In the genomic region with DNA sequence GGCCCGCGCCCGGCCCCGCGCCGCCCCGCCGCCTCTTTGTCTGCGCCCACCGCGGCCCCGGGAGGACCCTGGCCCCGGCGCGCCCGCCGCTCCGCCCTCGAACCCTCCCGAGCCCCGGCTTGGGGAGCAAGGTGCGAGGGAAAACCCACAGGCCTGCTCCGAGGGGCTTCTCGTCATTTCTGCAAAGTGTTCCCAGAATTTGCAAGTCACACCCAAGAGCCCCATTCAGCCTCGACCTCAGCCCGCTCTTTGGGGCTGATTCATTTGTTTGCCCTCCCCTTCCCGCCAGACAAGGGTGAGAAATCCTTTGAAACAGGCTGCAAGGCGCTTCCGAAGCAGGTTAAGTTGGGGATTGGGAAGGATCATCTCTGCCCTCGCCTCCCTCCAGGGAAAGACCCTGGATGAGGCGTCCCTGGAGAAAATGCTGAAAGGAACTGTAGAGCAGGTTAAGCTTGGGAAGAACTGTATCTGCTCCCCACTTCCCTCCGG, we compare ENCODE assay signal across 8 cellular contexts. TPM values are rescaled to one million over a fixed set of nuclear protein-coding genes. Genes with fewer than 3 reads are reported as not detected.
A peak's percentile ranks its signal among the peaks of the same experiment; 100 is the strongest.
DNase-seq lines count a peak whose midpoint lies in the region; ATAC-seq and TF ChIP-seq lines count a peak whose summit lies in the region.

No MANE protein-coding gene starts in this region.

- peaks cover 20% of the 10 kb centered on the region for H3F3A ChIP-seq in GM23248 (ENCODE audit: insufficient read depth)

- H3K9me3 ChIP-seq in GM23248 (ENCODE audit: low read depth) (no peaks in the 10 kb centered on the region), prostate gland (no peaks in the 10 kb centered on the region)

- in situ Hi-C loops in GM23248 (cut with MboI): no loop called here

- peak overlapping the region; percentile 73 for H3K4me3 ChIP-seq in AG09309 (ENCODE audit: control insufficient read depth, low read depth, low read length)
- peak overlapping the region; percentile 73 for H3K4me3 ChIP-seq in GM23248
- H3K4me3 ChIP-seq in prostate gland: peak overlapping the region; percentile 78 to 93

- H3K9me3 Mint-ChIP-seq in glutamatergic neuron (ENCODE audit: unreplicated experiment): peaks cover 20% of the 10 kb centered on the region

- DNase-seq in AG09309 (ENCODE audit: low read depth): no peak
- peak; percentile 85 for DNase-seq in GM23248
- peak; percentile 65 for DNase-seq in NCI-H748 (lab: John Stamatoyannopoulos, UW; ENCODE audit: unreplicated experiment)
- DNase-seq in activated T-helper 9 cell treated with anti-CD3 and anti-CD28 coated beads, Interleukin-2, amount 50 U/mL, for 16 hours (ENCODE audit: low read depth): peak; percentile 28
- no peak for DNase-seq in glutamatergic neuron
- no peak for DNase-seq in prostate gland (ENCODE audit: low spot score)
- DNase-seq in iPS-NIHi11 (ENCODE audit: low spot score): no peak

- H3K4me1 Mint-ChIP-seq in glutamatergic neuron (ENCODE audit: low read depth, unreplicated experiment): peaks cover 6% of the 10 kb centered on the region

- H2AFZ ChIP-seq in GM23248: peak overlapping the region; percentile 82

- intact Hi-C loops in prostate gland (cut with DNase I): no loop called here

- TF ChIP-seq CTCF in AG09309 (IDR thresholded peaks at IDR 0.05; ENCODE audit: control insufficient read depth, insufficient read depth, low read depth, low read length, missing control alignments) (no peak), glutamatergic neuron (IDR thresholded peaks at IDR 0.05; ENCODE audit: partially characterized antibody, unreplicated experiment) (no peak), prostate gland (IDR thresholded peaks at IDR 0.05) (no peak)

- H3K27me3 Mint-ChIP-seq in glutamatergic neuron (ENCODE audit: unreplicated experiment): peaks cover 11% of the 10 kb centered on the region

- peak overlapping the region; percentile 90 for H3K4me3 Mint-ChIP-seq in glutamatergic neuron (ENCODE audit: unreplicated experiment)

- TF ChIP-seq POLR2A in prostate gland (IDR thresholded peaks at IDR 0.05): no peak

- no peaks in the 10 kb centered on the region for H3K36me3 Mint-ChIP-seq in glutamatergic neuron (ENCODE audit: unreplicated experiment)

- peak overlapping the region; percentile 98 for H3K27ac Mint-ChIP-seq in glutamatergic neuron (ENCODE audit: unreplicated experiment)

- H3K36me3 ChIP-seq in GM23248 (ENCODE audit: low read depth) (no peaks in the 10 kb centered on the region), prostate gland (no peaks in the 10 kb centered on the region)

- ATAC-seq in GM18519 (IDR thresholded peaks at IDR 0.05; ENCODE audit: low FRiP score, unreplicated experiment): no peak

- H3K4me1 ChIP-seq in GM23248 (ENCODE audit: insufficient read depth): peaks cover 29% of the 10 kb centered on the region
- peaks cover 7% of the 10 kb centered on the region for H3K4me1 ChIP-seq in prostate gland (replicated peaks)

- peak overlapping the region; percentile 84 for H3K9ac ChIP-seq in GM23248

- H3K79me2 ChIP-seq in GM23248 (ENCODE audit: insufficient read depth): peaks cover 38% of the 10 kb centered on the region

- WGBS in GM23248 (ENCODE audit: low coverage in 1 of 2, low lambda C conversion rate in 2 of 2, missing lambda C conversion rate in 2 of 2), 2 experiments: 0 to 2% methylated on average over 12 to 29 of the region's 32 CpGs
- WGBS in prostate gland: under 1% methylated on average over 24 of the region's 32 CpGs

- peak overlapping the region; percentile 81 for H3K4me2 ChIP-seq in GM23248 (ENCODE audit: unreplicated experiment)

- H3K9me2 ChIP-seq in GM23248 (ENCODE audit: insufficient read depth): no peaks in the 10 kb centered on the region

- H3K27me3 ChIP-seq in GM23248 (replicated peaks; ENCODE audit: insufficient read depth): no peaks in the 10 kb centered on the region
- H3K27me3 ChIP-seq in prostate gland (replicated peaks; ENCODE audit: insufficient read depth): no peaks in the 10 kb centered on the region

- H3K27ac ChIP-seq in GM23248: peak overlapping the region; percentile 79
- peak overlapping the region; percentile 79 to 98 for H3K27ac ChIP-seq in prostate gland

- no peaks in the 10 kb centered on the region for H4K20me1 ChIP-seq in GM23248 (ENCODE audit: insufficient read depth)

RNA-seq across cellular contexts. Expression of a gene that starts 0.3 kb away (rescaled TPM):
- total RNA-seq in GM23248 (2014; rRNA removed; shearing (Covaris generic)): 52.5 and 61.7 TPM in 2 replicates
- 74.5 and 77.8 TPM in 2 replicates for polyA plus RNA-seq in GM23248 (2016; fragmentation: Nextera tagmentation; extraction: Ambion mirVana)
- total RNA-seq in glutamatergic neuron (ENCODE audit: unreplicated experiment) (65.7 TPM), prostate gland (10 to 100 TPM; 59.9 to 84.1 TPM)

Comparison
In these comparisons a context has a peak if more than half of its experiments do, and no peak if none do; other contexts are left out.
1. DNase-seq: peak in GM23248 (single experiment), NCI-H748 (single experiment) and activated T-helper 9 cell treated with anti-CD3 and anti-CD28 coated beads, Interleukin-2, amount 50 U/mL, for 16 hours (single experiment); none in AG09309 (single experiment), glutamatergic neuron (single experiment), prostate gland (single experiment) and iPS-NIHi11 (single experiment).
2. Peak in every context shown above with its lines, with median percentiles within 50 percentile points of each other: H3K4me3 ChIP-seq.